33 cellular contexts compared by ENCODE assay signal in genomic region chr9:38367898-38368297, GRCh38.
"Had no signal": no experiment of that assay in that cellular context is flagged by ENCODE, and none has a peak within 500 bp of the region (broad histone marks: within the 10 kb centered on the region; RNA-seq: fewer than 3 reads in every experiment).

No MANE protein-coding gene starts in this region.

- DNase-seq: Karpas-422, Kasumi-1, MG63, MM.1S, MV-4-11, NCI-H1048, NCI-H1092, NCI-H1092 treated with DMSO at 0.1 percent for 48 hours, NCI-H1105, NCI-H1105 treated with DMSO at 0.1 percent for 48 hours, NCI-H1417 treated with DMSO at 0.1 percent for 48 hours, NCI-H1436, NCI-H1436 treated with DMSO at 0.1 percent for 48 hours, NCI-H146, NCI-H1694, NCI-H1694 treated with DMSO at 0.1 percent for 48 hours, NCI-H187, NCI-H187 treated with DMSO at 0.1 percent for 48 hours, NCI-H1930, NCI-H2029, NCI-H2029 treated with DMSO at 0.1 percent for 48 hours, NCI-H2081, NCI-H2081 treated with DMSO at 0.1 percent for 48 hours, NCI-H2107, NCI-H2171, NCI-H2171 treated with DMSO at 0.1 percent for 48 hours, NCI-H2227 treated with DMSO at 0.1 percent for 48 hours, NCI-H226, NCI-H345, NCI-H446, NCI-H446 treated with DMSO at 0.1 percent for 48 hours, NCI-H510A had no signal

- H3K27ac ChIP-seq: KMS-11 had no signal

- H3K27me3 ChIP-seq: MG63 had no signal

- H3K9me3 ChIP-seq: MG63 had no signal

- H3K4me3 ChIP-seq: MG63 had no signal

- H3K9ac ChIP-seq: KMS-11 had no signal

- H3K36me3 ChIP-seq: MG63 had no signal

- H3K4me2 ChIP-seq: KMS-11 had no signal
